Comparison of ENCODE assay signal across 20 cellular contexts in the genomic region with DNA sequence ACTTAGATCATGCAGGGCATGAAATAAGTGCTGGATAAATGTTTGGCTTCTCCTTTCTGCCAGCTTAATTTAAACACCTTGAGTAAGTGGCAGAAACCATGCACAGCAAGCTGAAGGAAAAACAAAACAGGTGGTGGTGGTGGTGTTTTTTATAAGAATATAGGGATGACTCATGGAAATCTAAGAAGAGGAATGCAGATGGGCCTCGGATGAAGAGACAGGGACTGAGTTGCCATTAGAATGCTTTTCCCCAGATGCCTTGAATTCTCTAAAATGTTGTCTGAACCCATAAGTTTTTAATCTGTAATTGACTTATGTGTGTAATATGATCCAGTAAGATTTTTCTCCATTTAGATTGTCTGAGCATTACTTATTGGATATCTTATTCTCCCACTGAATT.
A peak's percentile ranks its signal among the peaks of the same experiment; 100 is the strongest.
DNase-seq lines count a peak whose midpoint lies in the region; ATAC-seq, FAIRE-seq and TF ChIP-seq lines count a peak whose summit lies in the region.
"Had no signal": no experiment of that assay in that cellular context is flagged by ENCODE, and none has a peak within 500 bp of the region (broad histone marks: within the 10 kb centered on the region; RNA-seq: fewer than 3 reads in every experiment).

No MANE protein-coding gene starts in this region.

- dilution Hi-C loops in mammary epithelial cell (cut with HindIII; ENCODE audit: low sequenced_read_pairs) = no loop called here

- H3K4me2 ChIP-seq in mammary epithelial cell (ENCODE audit: insufficient read depth, low read depth, low read length) (no peak overlapping the region), mesendoderm (ENCODE audit: low read length) (no peak overlapping the region)

- TF ChIP-seq CTCF in BJ (IDR thresholded peaks at IDR 0.05; ENCODE audit: insufficient read depth, low read depth, low read length) (no peak), mammary epithelial cell (conservative IDR thresholded peaks at IDR 0.05 in 1 of 2, IDR thresholded peaks at IDR 0.05 in 1 of 2; ENCODE audit: extremely low read depth in 1 of 2, insufficient read depth in 1 of 2, low read depth in 1 of 2, low read length in 2 of 2) (no peak), kidney (IDR thresholded peaks at IDR 0.05; ENCODE audit: borderline replicate concordance, extremely low read depth, insufficient read depth) (no peak), left lung (IDR thresholded peaks at IDR 0.05) (no peak)

- DNase-seq in BJ (ENCODE audit: low read depth) (peak; percentile 84), HT1080 (ENCODE audit: low read depth) (peak; percentile 68), mammary epithelial cell (peak; percentile 25), mesendoderm (peak; percentile 35), kidney (no peak), pons (ENCODE audit: low spot score) (no peak), left lung (no peak)
- no peak for DNase-seq in activated naive CD4-positive, alpha-beta T cell treated with anti-CD3 and anti-CD28 coated beads, Interleukin-2, amount 50 U/mL, for 16 hours
- DNase-seq: activated T-cell treated with anti-CD3 and anti-CD28 coated beads, Interleukin-2, amount 50 U/mL, for 48 hours; amygdala; C1 segment of cervical spinal cord; H7; OCI-M1; stimulated activated CD4-positive, alpha-beta T cell treated with anti-CD3 and anti-CD28 coated beads, Interleukin-4, amount 100 ng/mL, for 4 hours; stimulated activated naive CD4-positive, alpha-beta T cell; T-cell; uterus had no signal

- H3K9me3 ChIP-seq in mammary epithelial cell (replicated peaks; ENCODE audit: insufficient read depth, low read length) = no peaks in the 10 kb centered on the region
- no peaks in the 10 kb centered on the region for H3K9me3 ChIP-seq in kidney (ENCODE audit: control insufficient read depth in 1 of 2, low read length in 2 of 2)
- no peaks in the 10 kb centered on the region for H3K9me3 ChIP-seq in left lung
- H3K9me3 ChIP-seq: gastroesophageal sphincter had no signal

- BruUV-seq in mammary epithelial cell (replicated peaks; lab: Mats Ljungman, UMichigan) = no TSS peak

- no peak overlapping the region for H4K5ac ChIP-seq in mesendoderm (ENCODE audit: low read length)

- no peak overlapping the region for H2BK5ac ChIP-seq in mesendoderm (ENCODE audit: low read length)

- WGBS in mammary epithelial cell (ENCODE audit: low coverage, missing lambda C conversion rate) = 90% methylated on average over 1 of the region's 1 CpG
- no CpG with 5 or more reads among the region's 1 CpG for WGBS in mesendoderm (ENCODE audit: extremely low coverage, insufficient coverage, low lambda C conversion rate)

- H3K4ac ChIP-seq in mesendoderm (ENCODE audit: low read depth, low read length) = no peak overlapping the region

- no peak overlapping the region for H3K18ac ChIP-seq in mesendoderm (ENCODE audit: low read length)

- H2BK120ac ChIP-seq in mesendoderm (ENCODE audit: low read depth, low read length) = no peak overlapping the region

- CTCF ChIA-PET in BJ (lab: Yijun Ruan, JAX) (interaction anchor here (0.6 kb wide), 1 partner anchor 453 kb away, joined by 3 read pairs; no protein-coding TSS in a partner anchor), mammary epithelial cell (lab: Charles Lee; ENCODE audit: low non-redundant PET) (no interaction called here)

- H3K79me1 ChIP-seq in mesendoderm (ENCODE audit: low read length) = no peaks in the 10 kb centered on the region

- H3K4me1 ChIP-seq in mammary epithelial cell (ENCODE audit: insufficient read depth, low read length) (no peaks in the 10 kb centered on the region), mesendoderm (ENCODE audit: control insufficient read depth, low read depth, low read length) (no peaks in the 10 kb centered on the region), kidney (ENCODE audit: control insufficient read depth in 1 of 2, insufficient read depth in 1 of 2, low read depth in 1 of 2, low read length in 2 of 2) (no peaks in the 10 kb centered on the region), left lung (peaks cover 0 to 7% of the 10 kb centered on the region in 2 donors)
- H3K4me1 ChIP-seq: gastroesophageal sphincter, uterus had no signal

- H3K4me3 ChIP-seq in BJ (ENCODE audit: low read depth, low read length) (no peak overlapping the region), mammary epithelial cell (replicated peaks in 1 of 3; ENCODE audit: insufficient read depth in 1 of 3, low read depth in 2 of 3, low read length in 3 of 3) (no peak overlapping the region), mesendoderm (ENCODE audit: low read length) (no peak overlapping the region), kidney (ENCODE audit: low read length in 2 of 2) (no peak overlapping the region), left lung (no peak overlapping the region)
- H3K4me3 ChIP-seq: gastroesophageal sphincter, uterus had no signal

- H3K23ac ChIP-seq in mesendoderm (ENCODE audit: low read length) = no peak overlapping the region

- no peaks in the 10 kb centered on the region for H4K20me1 ChIP-seq in mammary epithelial cell (ENCODE audit: insufficient read depth, low read length)

- intact Hi-C loops in mammary epithelial cell (cut with micrococcal nuclease) = no loop called here
- intact Hi-C loops in kidney (cut with DNase I) = no loop called here
- intact Hi-C loops in left lung (cut with DNase I) = no loop called here

- POLR2A ChIA-PET in BJ (lab: Charles Lee) = no interaction called here

- H4K8ac ChIP-seq in mesendoderm (ENCODE audit: low read depth, low read length) = no peak overlapping the region

- H3K36me3 ChIP-seq in BJ (ENCODE audit: control insufficient read depth, insufficient read depth, low read length) (no peaks in the 10 kb centered on the region), mammary epithelial cell (ENCODE audit: insufficient read depth, low read length) (no peaks in the 10 kb centered on the region), mesendoderm (ENCODE audit: control insufficient read depth, insufficient read depth, low read length) (no peaks in the 10 kb centered on the region), kidney (ENCODE audit: control insufficient read depth in 1 of 2, insufficient read depth in 2 of 2, low read length in 2 of 2) (no peaks in the 10 kb centered on the region), left lung (no peaks in the 10 kb centered on the region)
- H3K36me3 ChIP-seq: gastroesophageal sphincter, uterus had no signal

- no peaks in the 10 kb centered on the region for H3K79me2 ChIP-seq in mammary epithelial cell (ENCODE audit: insufficient read depth, low read length)
- no peaks in the 10 kb centered on the region for H3K79me2 ChIP-seq in mesendoderm (ENCODE audit: control insufficient read depth, insufficient read depth, low read length)

- H2BK15ac ChIP-seq in mesendoderm (replicated peaks; ENCODE audit: low read depth) = no peak overlapping the region

- FAIRE-seq in kidney (lab: Jason Lieb, UNC) = no peak
- FAIRE-seq: islet of Langerhans had no signal

- H3K9ac ChIP-seq in mammary epithelial cell (ENCODE audit: insufficient read depth, low read length) = no peak overlapping the region
- no peak overlapping the region for H3K9ac ChIP-seq in mesendoderm (ENCODE audit: low read length)
- H3K9ac ChIP-seq in kidney (ENCODE audit: low read length in 2 of 2) = no peak overlapping the region

- H3K56ac ChIP-seq in mesendoderm (ENCODE audit: low read length) = no peak overlapping the region

- no peak for ATAC-seq in left lung
- ATAC-seq: activated CD4-positive, CD25-positive, alpha-beta regulatory T cell treated with anti-CD3 and anti-CD28 coated beads, Interleukin-2, amount 50 U/mL, for 24 hours; gastroesophageal sphincter; T-cell had no signal

- H3K27me3 ChIP-seq in BJ (ENCODE audit: control insufficient read depth, insufficient read depth, low read length) = no peaks in the 10 kb centered on the region
- H3K27me3 ChIP-seq in mammary epithelial cell (ENCODE audit: insufficient read depth, low read length) = no peaks in the 10 kb centered on the region
- no peaks in the 10 kb centered on the region for H3K27me3 ChIP-seq in mesendoderm (ENCODE audit: insufficient read depth, low read length, poor library complexity)
- no peaks in the 10 kb centered on the region for H3K27me3 ChIP-seq in left lung
- H3K27me3 ChIP-seq: gastroesophageal sphincter, uterus had no signal

- H2AK5ac ChIP-seq in mesendoderm (ENCODE audit: low read length) = no peak overlapping the region

- no peak overlapping the region for H2AFZ ChIP-seq in mammary epithelial cell (ENCODE audit: low read depth, low read length)

- H3K27ac ChIP-seq in mammary epithelial cell (ENCODE audit: insufficient read depth, low read depth, low read length) = no peak overlapping the region
- no peak overlapping the region for H3K27ac ChIP-seq in mesendoderm (ENCODE audit: low read depth, low read length)
- H3K27ac ChIP-seq in kidney (ENCODE audit: low read depth in 2 of 2, low read length in 2 of 2) = no peak overlapping the region
- H3K27ac ChIP-seq in left lung = no peak overlapping the region
- H3K27ac ChIP-seq: gastroesophageal sphincter, uterus had no signal

- in situ Hi-C loops in mammary epithelial cell (cut with MboI; ENCODE audit: low sequenced_read_pairs in 2 of 2) = no loop called here

Comparison
In these comparisons a context has a peak if more than half of its experiments do, and no peak if none do; other contexts are left out.
1. DNase-seq: peak in BJ (single experiment), HT1080 (single experiment), mammary epithelial cell (single experiment) and mesendoderm (single experiment); none in kidney (single experiment), activated naive CD4-positive, alpha-beta T cell treated with anti-CD3 and anti-CD28 coated beads, Interleukin-2, amount 50 U/mL, for 16 hours (single experiment), pons (single experiment) and left lung (0 of 2).